ENCODE assay signal across 10 cellular contexts in genomic region chr18:31941010-31941809, GRCh38. TPM values are rescaled to one million over a fixed set of nuclear protein-coding genes. Genes with fewer than 3 reads are reported as not detected.
DNase-seq lines count a peak whose midpoint lies in the region; ATAC-seq, FAIRE-seq and TF ChIP-seq lines count a peak whose summit lies in the region.
"Had no signal": no experiment of that assay in that cellular context is flagged by ENCODE, and none has a peak within 500 bp of the region (broad histone marks: within the 10 kb centered on the region; RNA-seq: fewer than 3 reads in every experiment).

No MANE protein-coding gene starts in this region.

- TF ChIP-seq CTCF in cardiac muscle cell (IDR thresholded peaks at IDR 0.05; ENCODE audit: low read depth, low read length): no peak
- no peak for TF ChIP-seq CTCF in GM12878 (IDR thresholded peaks at IDR 0.05 in 2 of 3, conservative IDR thresholded peaks at IDR 0.05 in 1 of 3; ENCODE audit: control insufficient read depth in 2 of 3, extremely low read depth in 1 of 3, insufficient read depth in 1 of 3, low read depth in 3 of 3, low read length in 3 of 3)

- peaks cover 5% of the 10 kb centered on the region for H3K36me3 Mint-ChIP-seq in memory B cell

- H3K27me3 ChIP-seq in cardiac muscle cell (no peaks in the 10 kb centered on the region), GM12878 (replicated peaks in 1 of 2; ENCODE audit: control insufficient read depth in 2 of 2, insufficient read depth in 2 of 2, low read length in 1 of 2) (no peaks in the 10 kb centered on the region)

- peak overlapping the region; percentile 99 for H3K4me3 Mint-ChIP-seq in memory B cell

- TF ChIP-seq RAD21 in GM12878 (IDR thresholded peaks at IDR 0.05; ENCODE audit: insufficient read depth, low read depth, low read length): no peak

- H3K4me3 ChIP-seq in cardiac muscle cell: peak overlapping the region; percentile 90
- peak overlapping the region; percentile 99 for H3K4me3 ChIP-seq in GM12878
- peak overlapping the region; percentile 81 for H3K4me3 ChIP-seq in urinary bladder (ENCODE audit: low read depth, low read length)

- in situ Hi-C loops in GM12878 (cut with MboI): no loop called here

- H3K79me2 ChIP-seq in GM12878 (ENCODE audit: control insufficient read depth, insufficient read depth, low read length): peaks cover 46% of the 10 kb centered on the region

- 88% methylated on average over 24 of the region's 24 CpGs for WGBS in GM12878 (ENCODE audit: insufficient coverage, insufficient replicate concordance, low lambda C conversion rate, missing lambda C conversion rate)
- WGBS in urinary bladder: 86% methylated on average over 24 of the region's 24 CpGs

- H3K4me2 ChIP-seq in GM12878 (ENCODE audit: control insufficient read depth, insufficient read depth): peak overlapping the region; percentile 71

- no peak for TF ChIP-seq EP300 in GM12878 (IDR thresholded peaks at IDR 0.05; ENCODE audit: borderline replicate concordance in 1 of 2, control insufficient read depth in 1 of 2, low read depth in 2 of 2, low read length in 2 of 2)

- no peaks in the 10 kb centered on the region for H4K20me1 ChIP-seq in GM12878 (ENCODE audit: control insufficient read depth, insufficient read depth)

- H3K27me3 Mint-ChIP-seq in memory B cell: no peaks in the 10 kb centered on the region

- no peak overlapping the region for H2AFZ ChIP-seq in GM12878 (ENCODE audit: control insufficient read depth, low read depth, low read length)

- H3K36me3 ChIP-seq in cardiac muscle cell (no peaks in the 10 kb centered on the region), GM12878 (ENCODE audit: control insufficient read depth in 2 of 2, insufficient read depth in 2 of 2, low read length in 1 of 2) (no peaks in the 10 kb centered on the region), urinary bladder (ENCODE audit: insufficient read depth) (no peaks in the 10 kb centered on the region)

- peak overlapping the region; percentile 60; the same call in 1 of the 2 replicates for H3K9ac ChIP-seq in GM12878 (ENCODE audit: control insufficient read depth, insufficient read depth, low read length)

- H3K9me3 ChIP-seq in cardiac muscle cell (ENCODE audit: low read depth): no peaks in the 10 kb centered on the region
- H3K9me3 ChIP-seq in GM12878 (replicated peaks; ENCODE audit: control insufficient read depth, insufficient read depth, low read length): no peaks in the 10 kb centered on the region

- no peak for TF ChIP-seq POLR2A in GM12878 (IDR thresholded peaks at IDR 0.05; ENCODE audit: low read depth, low read length)

- peaks cover 11% of the 10 kb centered on the region for H3K4me1 ChIP-seq in cardiac muscle cell (ENCODE audit: low read depth)
- H3K4me1 ChIP-seq in GM12878 (ENCODE audit: control insufficient read depth, insufficient read depth, low read length): no peaks in the 10 kb centered on the region
- H3K4me1 ChIP-seq in urinary bladder (ENCODE audit: insufficient read depth): peaks cover 1% of the 10 kb centered on the region

- H3K9me3 Mint-ChIP-seq in memory B cell: no peaks in the 10 kb centered on the region

- BruUV-seq in GM12878 (replicated peaks; lab: Mats Ljungman, UMichigan): TSS peak; percentile 68

- ATAC-seq in left ventricle myocardium superior (no peak), GM12878 (no peak), memory B cell (ENCODE audit: low read depth) (no peak)

- RAD21 ChIA-PET in GM12878 (lab: Charles Lee; ENCODE audit: unreplicated experiment): interaction anchor here (1.2 kb wide), 1 partner anchor 441 kb away, joined by 3 read pairs; no protein-coding TSS in a partner anchor

- H3K4me1 Mint-ChIP-seq in memory B cell: peaks cover 25% of the 10 kb centered on the region

- CTCF ChIA-PET in GM12878 (lab: Yijun Ruan, JAX): interaction anchor here (0.6 to 1.7 kb wide), 7 partner anchors 30 to 385 kb away, joined by 3 to 4 read pairs (median 4); partner anchors contain the start of gene RNF138

- no peak overlapping the region for H3K27ac Mint-ChIP-seq in memory B cell

- FAIRE-seq in GM12878 (lab: Jason Lieb, UNC): no peak
- FAIRE-seq: frontal cortex had no signal

- H3K27ac ChIP-seq in cardiac muscle cell: peak overlapping the region; percentile 97
- H3K27ac ChIP-seq in GM12878 (ENCODE audit: control insufficient read depth, insufficient read depth): peak overlapping the region; percentile 87; the same call in 1 of the 2 replicates
- H3K27ac ChIP-seq in urinary bladder (ENCODE audit: low read depth): no peak overlapping the region

- DNase-seq in cardiac muscle cell (ENCODE audit: low read depth in 1 of 2, low spot score in 1 of 2) (no peak), left ventricle myocardium superior (no peak), GM12878 (ENCODE audit: low read depth, low spot score) (no peak), memory B cell (ENCODE audit: low spot score in 2 of 2) (no peak), KG1 (lab: John Stamatoyannopoulos, UW) (no peak), NCI-H748 treated with DMSO at 0.1 percent for 48 hours (lab: John Stamatoyannopoulos, UW) (no peak), NOMO-1 treated with dmso at 0.1 percent for 144 hours (lab: John Stamatoyannopoulos, UW; ENCODE audit: unreplicated experiment) (no peak)
- DNase-seq: DMS 273 treated with DMSO at 0.1 percent for 48 hours had no signal

- intact Hi-C loops in left ventricle myocardium superior (cut with micrococcal nuclease) (no loop called here), GM12878 (cut with micrococcal nuclease; ENCODE audit: unreplicated experiment) (no loop called here)

- SMC1A ChIA-PET in GM12878 (lab: Charles Lee; ENCODE audit: uncharacterized antibody, unreplicated experiment): interaction anchor here (0.5 to 2.3 kb wide), 11 partner anchors 10 to 378 kb away, joined by 3 to 8 read pairs (median 5); no protein-coding TSS in a partner anchor

- POLR2A ChIA-PET in GM12878 (lab: Charles Lee): interaction anchor here (0.6 kb wide), 2 partner anchors 69 to 92 kb away, joined by 3 to 5 read pairs; no protein-coding TSS in a partner anchor

TF ChIP-seq in GM12878, 131 proteins besides CTCF, POLR2A, EP300 and RAD21:
- TF ChIP-seq, protein P1, sequence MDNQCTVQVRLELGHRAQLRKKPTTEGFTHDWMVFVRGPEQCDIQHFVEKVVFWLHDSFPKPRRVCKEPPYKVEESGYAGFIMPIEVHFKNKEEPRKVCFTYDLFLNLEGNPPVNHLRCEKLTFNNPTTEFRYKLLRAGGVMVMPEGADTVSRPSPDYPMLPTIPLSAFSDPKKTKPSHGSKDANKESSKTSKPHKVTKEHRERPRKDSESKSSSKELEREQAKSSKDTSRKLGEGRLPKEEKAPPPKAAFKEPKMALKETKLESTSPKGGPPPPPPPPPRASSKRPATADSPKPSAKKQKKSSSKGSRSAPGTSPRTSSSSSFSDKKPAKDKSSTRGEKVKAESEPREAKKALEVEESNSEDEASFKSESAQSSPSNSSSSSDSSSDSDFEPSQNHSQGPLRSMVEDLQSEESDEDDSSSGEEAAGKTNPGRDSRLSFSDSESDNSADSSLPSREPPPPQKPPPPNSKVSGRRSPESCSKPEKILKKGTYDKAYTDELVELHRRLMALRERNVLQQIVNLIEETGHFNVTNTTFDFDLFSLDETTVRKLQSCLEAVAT (IDR thresholded peaks at IDR 0.05): peak; percentile 45; the same call in 1 of the 2 replicates
- TF ChIP-seq BCL11A (IDR thresholded peaks at IDR 0.05; ENCODE audit: low read depth, low read length): no peak

RNA-seq across cellular contexts. Expression of gene TRAPPC8, which starts 1.7 kb away (rescaled TPM):
- 15.6 and 25.7 TPM in 2 replicates for total RNA-seq in cardiac muscle cell
- 11.8 and 13.4 TPM in 2 replicates for polyA plus RNA-seq in cardiac muscle cell
- 31.4 TPM for total RNA-seq in left ventricle myocardium superior
- total RNA-seq in GM12878 (2013; cell fraction: nucleolus; rRNA removed): 86.8 and 98.4 TPM in 2 replicates
- total RNA-seq in GM12878 (2014; rRNA removed): 31.5 and 45.0 TPM in 2 replicates
- total RNA-seq in GM12878 (2014; rRNA removed; fragmentation: Illumina TruSeq; extraction: Trizol): 40.1 and 40.8 TPM in 2 replicates
- 30.8 and 35.3 TPM in 2 replicates for total RNA-seq in GM12878 (2021)
- polyA plus RNA-seq in GM12878 (2011; ENCODE audit: low read depth): 12.8 TPM
- polyA plus RNA-seq in GM12878 (2011; rRNA removed): 75.4 and 93.1 TPM in 2 replicates
- polyA plus RNA-seq in GM12878 (2011; cell fraction: cytosol; rRNA removed): 39.9 and 48.4 TPM in 2 replicates
- 52.2 and 62.8 TPM in 2 replicates for polyA plus RNA-seq in GM12878 (2011; cell fraction: nucleus; rRNA removed)
- polyA plus RNA-seq in GM12878 (2012): 8.6 and 14.6 TPM in 2 replicates
- 20.0 and 24.9 TPM in 2 replicates for polyA plus RNA-seq in GM12878 (2014; fragmentation: Illumina TruSeq; extraction: Trizol)
- 10 to 100 TPM; 13.0 to 17.2 TPM for polyA plus RNA-seq in GM12878 (2014; fragmentation: Nextera tagmentation; extraction: Ambion mirVana)
- polyA plus RNA-seq in GM12878 (2014; rRNA removed): 20.7 and 29.6 TPM in 2 replicates
- polyA plus RNA-seq in GM12878 (2016; fragmentation: Nextera tagmentation; extraction: Ambion mirVana): 10 to 100 TPM; 15.4 to 17.4 TPM
- polyA minus RNA-seq in GM12878 (2011; rRNA and poly(A)+ RNA removed): 63.3 and 141 TPM in 2 replicates
- 14.8 and 19.5 TPM in 2 replicates for polyA minus RNA-seq in GM12878 (2011; cell fraction: cytosol; rRNA and poly(A)+ RNA removed)
- polyA minus RNA-seq in GM12878 (2011; cell fraction: nucleus; rRNA and poly(A)+ RNA removed): 26.7 and 46.2 TPM in 2 replicates
- 119 TPM for total RNA-seq in urinary bladder
- 18.2 TPM for polyA plus RNA-seq in urinary bladder
